26 cellular contexts compared by ENCODE assay signal in the genomic region with DNA sequence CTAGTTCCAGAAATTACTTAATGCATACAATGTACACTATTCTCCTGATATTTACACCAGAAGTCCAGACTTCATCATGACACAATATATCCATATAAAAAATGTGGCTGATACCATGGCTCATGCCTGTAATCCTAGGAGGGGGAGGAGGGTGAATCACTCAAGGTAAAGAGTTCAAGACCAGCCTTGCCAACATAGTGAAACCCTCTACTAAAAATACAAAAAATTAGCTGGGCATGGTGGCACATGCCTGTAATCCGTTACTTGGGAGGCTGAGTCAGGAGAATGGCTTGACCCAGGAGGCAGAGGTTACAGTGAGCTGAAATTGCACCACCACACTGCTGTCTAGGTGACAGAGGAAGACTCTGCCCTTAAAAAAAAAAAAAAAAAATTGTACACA.
DNase-seq lines count a peak whose midpoint lies in the region; ATAC-seq, FAIRE-seq and TF ChIP-seq lines count a peak whose summit lies in the region.
"Had no signal": no experiment of that assay in that cellular context is flagged by ENCODE, and none has a peak within 500 bp of the region (broad histone marks: within the 10 kb centered on the region; RNA-seq: fewer than 3 reads in every experiment).

No MANE protein-coding gene starts in this region.

- in situ Hi-C loops in GM23248 (cut with MboI), result no loop called here

- H3K4me1 ChIP-seq in GM23248 (ENCODE audit: insufficient read depth), result no peaks in the 10 kb centered on the region
- H3K4me1 ChIP-seq: BE2C, BLaER1 had no signal

- no peaks in the 10 kb centered on the region for H3K9me3 ChIP-seq in GM23248 (ENCODE audit: low read depth)
- H3K9me3 ChIP-seq: BE2C, BLaER1 had no signal

- no peaks in the 10 kb centered on the region for H3F3A ChIP-seq in GM23248 (ENCODE audit: insufficient read depth)

- DNase-seq in bronchial epithelial cell (ENCODE audit: low read depth) (peak; percentile 66), epithelial cell of prostate (ENCODE audit: low read depth, low spot score) (peak; percentile 45), SW480 (ENCODE audit: low spot score) (no peak), GM23248 (no peak)
- DNase-seq: 8988T; ACHN; BE2C; C1 segment of cervical spinal cord; CD4-positive, alpha-beta memory T cell; CD4-positive, CD25-positive, alpha-beta regulatory T cell; CD8-positive, alpha-beta memory T cell; COR-L47; DMS 273 treated with DMSO at 0.1 percent for 48 hours; DMS153; DMS53; DMS79; DND-41; EL; GDM1 had no signal

- H3K9ac ChIP-seq in GM23248, result no peak overlapping the region
- H3K9ac ChIP-seq: BLaER1 had no signal

- no peaks in the 10 kb centered on the region for H3K9me2 ChIP-seq in GM23248 (ENCODE audit: insufficient read depth)

- 100% methylated on average over 1 of the region's 1 CpG for WGBS in GM23248 (ENCODE audit: low coverage in 1 of 2, low lambda C conversion rate in 2 of 2, missing lambda C conversion rate in 2 of 2), 2 experiments

- FAIRE-seq in bronchial epithelial cell (lab: Jason Lieb, UNC), result no peak
- FAIRE-seq: A204.1, GM12878, GM12892, GM18507, GM19239 had no signal

- no peak for TF ChIP-seq CTCF in bronchial epithelial cell (IDR thresholded peaks at IDR 0.05; ENCODE audit: insufficient read depth, low read length, severe bottlenecking)

- no peak for ATAC-seq in HG03432 (IDR thresholded peaks at IDR 0.05; ENCODE audit: unreplicated experiment)
- ATAC-seq: GM12878 had no signal

- no peaks in the 10 kb centered on the region for H3K79me2 ChIP-seq in GM23248 (ENCODE audit: insufficient read depth)

- no peaks in the 10 kb centered on the region for H4K20me1 ChIP-seq in GM23248 (ENCODE audit: insufficient read depth)
- H4K20me1 ChIP-seq: BLaER1 had no signal

- H3K27me3 ChIP-seq in bronchial epithelial cell (ENCODE audit: control insufficient read depth, insufficient read depth, low read length), result no peaks in the 10 kb centered on the region
- no peaks in the 10 kb centered on the region for H3K27me3 ChIP-seq in GM23248 (replicated peaks; ENCODE audit: insufficient read depth)
- H3K27me3 ChIP-seq: BE2C, BLaER1 had no signal

- H3K4me2 ChIP-seq in GM23248 (ENCODE audit: unreplicated experiment), result no peak overlapping the region
- H3K4me2 ChIP-seq: BLaER1 had no signal

- H3K27ac ChIP-seq in epithelial cell of prostate, result no peak overlapping the region
- no peak overlapping the region for H3K27ac ChIP-seq in GM23248
- H3K27ac ChIP-seq: BLaER1 had no signal

- no peak overlapping the region for H2AFZ ChIP-seq in GM23248

- H3K36me3 ChIP-seq in bronchial epithelial cell (ENCODE audit: control insufficient read depth, insufficient read depth, low read length), result no peaks in the 10 kb centered on the region
- no peaks in the 10 kb centered on the region for H3K36me3 ChIP-seq in GM23248 (ENCODE audit: low read depth)
- H3K36me3 ChIP-seq: BE2C, BLaER1 had no signal

- H3K4me3 ChIP-seq in bronchial epithelial cell (ENCODE audit: low read depth, low read length) (no peak overlapping the region), GM23248 (no peak overlapping the region)
- H3K4me3 ChIP-seq: BLaER1, GM12878 had no signal

Comparison
In these comparisons a context has a peak if more than half of its experiments do, and no peak if none do; other contexts are left out.
1. DNase-seq: peak in bronchial epithelial cell (single experiment) and epithelial cell of prostate (single experiment); none in SW480 (single experiment) and GM23248 (single experiment).